Comparison of ENCODE assay signal across 27 cellular contexts in the genomic region with DNA sequence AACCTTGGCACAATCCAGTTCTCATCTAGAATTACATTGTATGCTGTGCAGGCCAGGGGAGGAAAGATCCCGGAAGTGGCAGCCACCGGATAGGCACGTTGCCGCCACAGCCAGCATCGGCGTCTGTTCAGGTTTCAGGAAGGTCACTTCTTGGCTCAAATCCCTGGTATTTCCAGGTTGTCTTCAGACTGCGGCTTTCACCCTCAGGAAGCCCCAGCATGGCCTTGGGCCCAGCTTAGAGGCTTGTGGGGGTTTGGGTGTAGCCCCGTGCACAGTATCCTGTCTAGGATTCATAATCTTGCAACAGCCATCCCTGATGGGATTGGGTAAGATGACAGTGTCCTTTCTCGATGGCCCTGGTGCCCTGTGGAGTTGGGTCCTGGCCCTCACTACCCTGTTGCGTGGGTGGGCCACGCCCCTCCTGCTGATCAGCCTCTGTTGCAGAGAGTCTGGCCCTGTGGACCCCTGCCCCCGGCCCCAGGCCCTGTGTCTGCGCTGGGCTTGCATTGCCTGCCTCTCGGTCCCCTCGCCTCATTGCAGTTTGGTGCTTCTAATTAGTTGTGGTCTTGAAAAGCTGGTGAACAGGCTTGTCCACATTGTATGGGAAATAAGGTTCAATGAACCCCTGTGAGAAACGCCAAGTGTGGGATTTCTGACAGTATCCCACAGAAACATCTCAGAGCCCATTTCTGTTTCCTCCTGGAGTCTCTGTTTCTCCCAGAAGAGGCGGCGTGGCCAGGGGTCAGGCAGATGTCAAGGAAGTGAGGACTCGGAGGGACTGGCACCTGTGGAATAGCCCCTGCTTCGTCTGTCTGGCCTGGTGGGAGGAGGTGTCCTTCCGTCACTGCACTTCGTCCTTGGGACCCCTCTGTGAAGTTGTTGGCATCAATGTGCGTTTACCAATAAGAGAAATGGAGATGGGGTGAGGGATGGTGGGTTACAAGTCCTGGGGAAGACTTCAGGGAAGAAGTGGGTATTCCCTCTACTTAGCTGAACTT.
DNase-seq lines count a peak whose midpoint lies in the region; ATAC-seq and TF ChIP-seq lines count a peak whose summit lies in the region.
"Had no signal": no experiment of that assay in that cellular context is flagged by ENCODE, and none has a peak within 500 bp of the region (broad histone marks: within the 10 kb centered on the region; RNA-seq: fewer than 3 reads in every experiment).

No MANE protein-coding gene starts in this region.

- H3K9me3 ChIP-seq in endodermal cell (ENCODE audit: control insufficient read depth, low read length) (no peaks in the 10 kb centered on the region), left lung (no peaks in the 10 kb centered on the region), stomach (no peaks in the 10 kb centered on the region)
- H3K9me3 ChIP-seq: pancreas, Peyer's patch, SJCRH30, thyroid gland had no signal

- WGBS in endodermal cell (ENCODE audit: insufficient coverage in 1 of 2, insufficient read length in 1 of 2), 2 experiments: 92 to 95% methylated on average over 13 to 23 of the region's 23 CpGs
- 86 to 94% (median 92%) methylated on average over 15 to 23 of the region's 23 CpGs for WGBS in stomach, 5 donors

- H3K4me1 Mint-ChIP-seq in endodermal cell (peaks cover 9% of the 10 kb centered on the region), natural killer cell (peaks cover 16 to 20% of the 10 kb centered on the region in 2 donors)
- H3K4me1 Mint-ChIP-seq: activated CD4-positive, alpha-beta T cell treated with anti-CD3 and anti-CD28 coated beads for 36 hours; activated naive CD4-positive, alpha-beta T cell treated with anti-CD3 and anti-CD28 coated beads, Interleukin-2, amount 50 U/mL, for 24 hours; CD14-positive monocyte had no signal

- intact Hi-C loops in left lung (cut with DNase I) (no loop called here), stomach (cut with DNase I; ENCODE audit: low total_unique reads) (no loop called here), natural killer cell (cut with micrococcal nuclease) (no loop called here)

- no peak overlapping the region for H3K9ac ChIP-seq in endodermal cell (ENCODE audit: extremely low read depth, low read length, poor library complexity, severe bottlenecking)

- DNase-seq in ELF-1 (ENCODE audit: low read depth, low spot score) (peak; percentile 23), endodermal cell (no peak), left lung (peak in 1 of 2 donors; percentile 75), stomach (peak; percentile 22), natural killer cell (no peak), T-helper 1 cell (no peak)
- DNase-seq in activated naive CD4-positive, alpha-beta T cell treated with Interleukin-2 at 50 U/mL for 16 hours: no peak
- DNase-seq: activated CD4-positive, alpha-beta T cell treated with anti-CD3 and anti-CD28 coated beads for 36 hours; activated CD8-positive, alpha-beta T cell treated with anti-CD3 and anti-CD28 coated beads for 36 hours; amniotic stem cell; Calu3; DMS79; kidney; mammary epithelial cell; NCI-H748 treated with DMSO at 0.1 percent for 48 hours; pancreas; Peyer's patch; retina; SJCRH30; stimulated activated CD4-positive, alpha-beta T cell treated with anti-CD3 and anti-CD28 coated beads, Interleukin-2, amount 100 ng/mL, for 48 hours; T1000; thyroid gland had no signal

- peak; percentile 29 for ATAC-seq in left lung
- no peak for ATAC-seq in natural killer cell
- ATAC-seq: activated CD4-positive, alpha-beta T cell treated with anti-CD3 and anti-CD28 coated beads for 36 hours; activated CD8-positive, alpha-beta T cell treated with anti-CD3 and anti-CD28 coated beads for 36 hours; pancreas had no signal

- TF ChIP-seq CTCF in endodermal cell (conservative IDR thresholded peaks at IDR 0.05): no peak
- TF ChIP-seq CTCF in left lung (IDR thresholded peaks at IDR 0.05): no peak
- no peak for TF ChIP-seq CTCF in stomach (IDR thresholded peaks at IDR 0.05)
- TF ChIP-seq CTCF in natural killer cell (IDR thresholded peaks at IDR 0.05): no peak

- no peak for TF ChIP-seq EP300 in stomach (IDR thresholded peaks at IDR 0.05)

- no peaks in the 10 kb centered on the region for H3K27me3 Mint-ChIP-seq in endodermal cell (ENCODE audit: insufficient read depth)
- no peaks in the 10 kb centered on the region for H3K27me3 Mint-ChIP-seq in natural killer cell (ENCODE audit: low read depth in 2 of 2)
- H3K27me3 Mint-ChIP-seq: activated CD4-positive, alpha-beta T cell treated with anti-CD3 and anti-CD28 coated beads for 36 hours; activated CD8-positive, alpha-beta T cell treated with anti-CD3 and anti-CD28 coated beads for 36 hours; activated naive CD4-positive, alpha-beta T cell treated with anti-CD3 and anti-CD28 coated beads, Interleukin-2, amount 50 U/mL, for 24 hours; IgD-negative memory B cell had no signal

- H3K27ac ChIP-seq in endodermal cell (ENCODE audit: low read depth, low read length) (no peak overlapping the region), left lung (no peak overlapping the region), stomach (no peak overlapping the region)
- H3K27ac ChIP-seq: pancreas, Peyer's patch, SJCRH30, thyroid gland, VCaP had no signal

- H3K4me1 ChIP-seq in endodermal cell (ENCODE audit: control insufficient read depth, insufficient read depth, low read length) (peaks cover 4% of the 10 kb centered on the region), left lung (no peaks in the 10 kb centered on the region), stomach (peaks cover 0 to 16% (median 0%) of the 10 kb centered on the region in 4 donors)
- H3K4me1 ChIP-seq: pancreas, Peyer's patch, SJCRH30, thyroid gland had no signal

- H3K27me3 ChIP-seq in endodermal cell (ENCODE audit: control insufficient read depth, insufficient read depth, low read length, poor library complexity, severe bottlenecking) (no peaks in the 10 kb centered on the region), left lung (no peaks in the 10 kb centered on the region), stomach (no peaks in the 10 kb centered on the region)
- H3K27me3 ChIP-seq: pancreas, Peyer's patch, SJCRH30, thyroid gland had no signal

- H3K36me3 Mint-ChIP-seq in endodermal cell (ENCODE audit: low read depth) (peaks cover 17% of the 10 kb centered on the region), natural killer cell (no peaks in the 10 kb centered on the region)

- TF ChIP-seq POLR2A in stomach (IDR thresholded peaks at IDR 0.05): no peak

- no peak overlapping the region for H3K4me3 Mint-ChIP-seq in endodermal cell
- no peak overlapping the region for H3K4me3 Mint-ChIP-seq in natural killer cell
- H3K4me3 Mint-ChIP-seq: activated CD4-positive, alpha-beta T cell treated with anti-CD3 and anti-CD28 coated beads for 36 hours; activated CD8-positive, alpha-beta T cell treated with anti-CD3 and anti-CD28 coated beads for 36 hours; activated naive CD4-positive, alpha-beta T cell treated with anti-CD3 and anti-CD28 coated beads, Interleukin-2, amount 50 U/mL, for 24 hours; CD14-positive monocyte; IgD-negative memory B cell had no signal

- H3K36me3 ChIP-seq in endodermal cell (ENCODE audit: control insufficient read depth, insufficient read depth, low read length): no peaks in the 10 kb centered on the region
- H3K36me3 ChIP-seq in left lung: no peaks in the 10 kb centered on the region
- peaks cover 0 to 8% (median 0%) of the 10 kb centered on the region in 4 donors for H3K36me3 ChIP-seq in stomach
- H3K36me3 ChIP-seq: pancreas, Peyer's patch, SJCRH30, thyroid gland had no signal

- H3K4me3 ChIP-seq in endodermal cell (ENCODE audit: low read length) (no peak overlapping the region), left lung (no peak overlapping the region), stomach (no peak overlapping the region)
- H3K4me3 ChIP-seq: pancreas, Peyer's patch, SJCRH30, thyroid gland had no signal

- H3K9me3 Mint-ChIP-seq in endodermal cell (no peaks in the 10 kb centered on the region), natural killer cell (no peaks in the 10 kb centered on the region)
- H3K9me3 Mint-ChIP-seq: activated naive CD4-positive, alpha-beta T cell treated with anti-CD3 and anti-CD28 coated beads, Interleukin-2, amount 50 U/mL, for 24 hours; activated T-helper 2 cell treated with anti-CD3 and anti-CD28 coated beads, Interferon-gamma antibody, Interleukin-2, Interleukin-4, amounts not matched to agents 10 μg/mL and 5 μg/mL and 100 μg/mL, durations not matched to agents 14 hours and 24 hours and 36 hours had no signal

- H3K27ac Mint-ChIP-seq in endodermal cell (peak overlapping the region; percentile 68), natural killer cell (no peak overlapping the region)
- H3K27ac Mint-ChIP-seq: activated CD4-positive, alpha-beta T cell treated with anti-CD3 and anti-CD28 coated beads for 36 hours; activated CD8-positive, alpha-beta T cell treated with anti-CD3 and anti-CD28 coated beads for 36 hours; activated naive CD4-positive, alpha-beta T cell treated with anti-CD3 and anti-CD28 coated beads, Interleukin-2, amount 50 U/mL, for 24 hours; activated T-helper 2 cell treated with anti-CD3 and anti-CD28 coated beads, Interferon-gamma antibody, Interleukin-2, Interleukin-4, amounts not matched to agents 10 μg/mL and 5 μg/mL and 100 μg/mL, durations not matched to agents 14 hours and 24 hours and 36 hours; CD14-positive monocyte had no signal

Comparison
In these comparisons a context has a peak if more than half of its experiments do, and no peak if none do; other contexts are left out.
1. DNase-seq: peak in ELF-1 (single experiment) and stomach (single experiment); none in endodermal cell (single experiment), activated naive CD4-positive, alpha-beta T cell treated with Interleukin-2 at 50 U/mL for 16 hours (single experiment), natural killer cell (single experiment) and T-helper 1 cell (0 of 5).